ENCODE assay signal across 8 cellular contexts in genomic region chr4:6055436-6055835, GRCh38. TPM values are rescaled to one million over a fixed set of nuclear protein-coding genes. Genes with fewer than 3 reads are reported as not detected.
"Had no signal": no experiment of that assay in that cellular context is flagged by ENCODE, and none has a peak within 500 bp of the region (broad histone marks: within the 10 kb centered on the region; RNA-seq: fewer than 3 reads in every experiment).

No MANE protein-coding gene starts in this region.

- H3K27ac ChIP-seq: HL-60 had no signal

- H3K9me3 ChIP-seq: HAP-1 had no signal

- DNase-seq: H7, HFFc6 had no signal

- H3K4me1 ChIP-seq: HAP-1 had no signal

- H3K36me3 ChIP-seq: HAP-1 had no signal

- H3K4me3 ChIP-seq: GM23338, HAP-1 had no signal

RNA-seq across cellular contexts. Expression of gene C4orf50, which starts 37.2 kb away (rescaled TPM):
- total RNA-seq: HepG2, HFFc6, HT1080 had no signal
- polyA plus RNA-seq: HepG2, IgD-negative memory B cell had no signal
